In the genomic region with DNA sequence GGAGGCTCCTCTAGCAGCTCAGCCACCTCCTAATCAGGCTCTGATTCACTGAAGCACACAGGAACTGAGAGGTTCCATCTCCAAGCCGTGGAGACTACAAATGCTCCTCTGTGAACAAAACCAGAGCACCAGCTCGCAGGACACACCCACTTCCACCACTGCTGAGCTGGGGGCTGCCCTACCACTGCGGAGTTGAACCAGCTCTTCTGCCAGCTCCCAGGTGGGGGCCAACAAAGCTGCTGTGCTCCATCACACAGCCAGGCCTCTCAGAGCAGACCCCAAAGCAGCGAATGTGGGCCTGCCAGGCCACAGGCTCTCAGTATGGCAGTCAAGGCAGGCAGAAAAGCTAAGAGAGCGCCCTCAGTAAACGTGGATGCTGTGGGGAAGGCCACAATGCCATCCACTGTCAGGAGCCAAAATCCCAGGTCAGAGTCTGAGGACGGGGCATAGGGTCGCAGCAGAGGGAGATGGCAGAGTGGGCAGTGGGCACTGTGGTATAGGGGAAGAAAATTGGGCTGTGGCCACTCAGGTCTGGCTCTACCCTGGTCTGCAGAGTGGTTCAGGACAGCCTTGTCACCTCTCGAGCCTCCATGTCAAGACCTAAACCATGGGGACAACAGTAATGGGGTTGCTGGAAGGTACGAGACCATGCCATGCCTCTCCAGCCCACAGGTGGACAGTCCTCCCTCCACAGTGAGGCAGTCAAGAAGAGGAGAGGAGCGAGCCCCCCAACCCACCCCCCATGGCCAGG, we compare ENCODE assay signal across 12 cellular contexts.
"Had no signal": no experiment of that assay in that cellular context is flagged by ENCODE, and none has a peak within 500 bp of the region (broad histone marks: within the 10 kb centered on the region; RNA-seq: fewer than 3 reads in every experiment).

No MANE protein-coding gene starts in this region.

- H3K4me1 Mint-ChIP-seq: activated CD4-positive, alpha-beta T cell treated with anti-CD3 and anti-CD28 coated beads, Interleukin-2, amount 10 ng/mL, durations not matched to agents 24 days and 14 days; nephron; stimulated activated naive CD8-positive, alpha-beta T cell treated with anti-CD3 and anti-CD28 coated beads, Interleukin-15, amount 100 ng/mL, for 72 hours; WTC11 had no signal

- H3K9me3 Mint-ChIP-seq: activated CD4-positive, alpha-beta T cell treated with anti-CD3 and anti-CD28 coated beads, Interleukin-2, amount 10 ng/mL, durations not matched to agents 24 days and 14 days had no signal

- ATAC-seq: gastroesophageal sphincter; stimulated activated naive CD8-positive, alpha-beta T cell treated with anti-CD3 and anti-CD28 coated beads, Interleukin-15, amount 100 ng/mL, for 72 hours; WTC11 had no signal

- H3K79me2 ChIP-seq: hepatocyte had no signal

- H3K27me3 ChIP-seq: ascending aorta, hepatocyte had no signal

- H3K27ac Mint-ChIP-seq: activated CD4-positive, alpha-beta T cell treated with anti-CD3 and anti-CD28 coated beads, Interleukin-2, amount 10 ng/mL, durations not matched to agents 24 days and 14 days; nephron; stimulated activated naive CD8-positive, alpha-beta T cell treated with anti-CD3 and anti-CD28 coated beads, Interleukin-15, amount 100 ng/mL, for 72 hours; WTC11 had no signal

- H3K27me3 Mint-ChIP-seq: stimulated activated naive CD8-positive, alpha-beta T cell treated with anti-CD3 and anti-CD28 coated beads, Interleukin-15, amount 100 ng/mL, for 72 hours had no signal

- H3K4me1 ChIP-seq: ascending aorta, gastroesophageal sphincter had no signal

- H3K4me3 ChIP-seq: ascending aorta, gastroesophageal sphincter, hepatocyte, SK-N-MC had no signal

- H3K36me3 ChIP-seq: ascending aorta, gastroesophageal sphincter had no signal

- DNase-seq: activated CD4-positive, alpha-beta T cell treated with anti-CD3 and anti-CD28 coated beads, Interleukin-2, amount 10 ng/mL, durations not matched to agents 24 days and 14 days; activated naive CD4-positive, alpha-beta T cell; effector CD8-positive, alpha-beta T cell; kidney glomerular epithelial cell; stimulated activated CD4-positive, alpha-beta T cell treated with anti-CD3 and anti-CD28 coated beads, Interleukin-4, amount 100 ng/mL, for 4 hours; stimulated activated naive CD8-positive, alpha-beta T cell treated with anti-CD3 and anti-CD28 coated beads, Interleukin-15, amount 100 ng/mL, for 72 hours had no signal

- H3K4me3 Mint-ChIP-seq: activated CD4-positive, alpha-beta T cell treated with anti-CD3 and anti-CD28 coated beads, Interleukin-2, amount 10 ng/mL, durations not matched to agents 24 days and 14 days; nephron; stimulated activated naive CD8-positive, alpha-beta T cell treated with anti-CD3 and anti-CD28 coated beads, Interleukin-15, amount 100 ng/mL, for 72 hours; WTC11 had no signal

- H3K4me2 ChIP-seq: hepatocyte had no signal

- H3K27ac ChIP-seq: ascending aorta, gastroesophageal sphincter, hepatocyte, SK-N-MC had no signal
